1 cellular context compared by ENCODE assay signal in the genomic region with DNA sequence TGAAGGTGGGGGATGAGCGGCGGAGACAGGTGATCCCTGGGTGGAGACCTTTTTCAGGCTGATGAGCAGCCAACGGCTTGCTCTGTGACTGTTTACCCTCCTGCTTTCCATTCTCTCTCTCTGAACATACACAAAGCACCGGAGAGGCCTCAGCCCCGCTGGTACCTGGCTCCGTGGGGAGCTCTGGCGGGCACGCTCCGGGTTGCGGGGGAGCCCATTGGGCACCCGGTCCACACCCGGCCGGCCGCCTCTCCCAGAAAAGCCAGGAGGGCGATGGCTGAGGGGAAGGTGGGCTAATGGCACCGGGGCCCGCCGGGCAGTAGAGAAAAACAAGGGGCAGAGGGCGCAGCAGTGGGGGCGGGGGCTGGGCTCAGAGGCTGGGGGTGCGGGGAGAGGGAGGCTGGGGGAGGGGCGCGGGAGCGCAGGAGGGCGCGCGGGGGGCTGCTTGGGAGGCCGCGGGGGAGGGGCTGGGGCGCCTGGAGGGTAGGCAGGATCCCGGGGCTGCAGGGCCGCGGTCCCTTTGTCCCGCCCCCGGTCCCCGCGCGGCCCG.
TF ChIP-seq lines count a peak whose summit lies in the region.

No MANE protein-coding gene starts in this region.

TF ChIP-seq in GM12878, 131 proteins besides CTCF, POLR2A, EP300 and RAD21:
- TF ChIP-seq WRNIP1 (IDR thresholded peaks at IDR 0.05; ENCODE audit: borderline replicate concordance, low read depth, low read length) (0 out of 2 replicates have a peak, but pooled peaks have one; percentile 63), NR2F1 (conservative IDR thresholded peaks at IDR 0.05) (no peak), ASH2L (IDR thresholded peaks at IDR 0.05; ENCODE audit: borderline replicate concordance, low read depth) (no peak), SREBF1 (IDR thresholded peaks at IDR 0.05; ENCODE audit: low read length) (no peak), SIN3A (IDR thresholded peaks at IDR 0.05; ENCODE audit: low read depth, low read length) (0 out of 2 replicates have a peak, but pooled peaks have one; percentile 1)
TF ChIP-seq in GM12878: peak in this region for 2.
